In genomic region chr3:38297053-38297452, GRCh38 we compare ENCODE assay signal across 2 cellular contexts. TPM values are rescaled to one million over a fixed set of nuclear protein-coding genes. Genes with fewer than 3 reads are reported as not detected.
"Had no signal": no experiment of that assay in that cellular context is flagged by ENCODE, and none has a peak within 500 bp of the region (broad histone marks: within the 10 kb centered on the region; RNA-seq: fewer than 3 reads in every experiment).

No MANE protein-coding gene starts in this region.

RNA-seq across cellular contexts. Expression of gene SLC22A14, which starts 15.0 kb away (rescaled TPM):
- total RNA-seq: LHCN-M2, M059J had no signal

RNA-seq across cellular contexts. Expression of gene SLC22A13, which starts 31.4 kb away (rescaled TPM):
- total RNA-seq: M059J had no signal
